ENCODE assay signal across 8 cellular contexts in genomic region chr9:130707225-130707976, GRCh38. TPM values are rescaled to one million over a fixed set of nuclear protein-coding genes. Genes with fewer than 3 reads are reported as not detected.
DNase-seq lines count a peak whose midpoint lies in the region; ATAC-seq and TF ChIP-seq lines count a peak whose summit lies in the region.

No MANE protein-coding gene starts in this region.

- no peaks in the 10 kb centered on the region for H3K36me3 ChIP-seq in ovary
- H3K36me3 ChIP-seq in vagina: peaks cover 0 to 28% of the 10 kb centered on the region in 2 donors

- no peak for TF ChIP-seq EP300 in ovary (IDR thresholded peaks at IDR 0.05)

- H3K27ac ChIP-seq in ovary: no peak overlapping the region
- H3K27ac ChIP-seq in vagina: no peak overlapping the region

- WGBS in ovary, 3 donors: 49 to 55% (median 51%) methylated on average over 9 of the region's 9 CpGs

- intact Hi-C loops in ovary (cut with DNase I): loop anchor here in 3 of 4 donors (5.0 to 10.0 kb wide), 4 partner anchors 155 to 337 kb away; partner anchors contain the start of gene FIBCD1 (in 1 of the 3)
- intact Hi-C loops in vagina (cut with DNase I): loop anchor here (5.0 kb wide), 2 partner anchors 155 to 230 kb away; partner anchors contain the start of gene FIBCD1

- H3K9me3 ChIP-seq in ovary (no peaks in the 10 kb centered on the region), vagina (no peaks in the 10 kb centered on the region)

- H3K27me3 ChIP-seq in ovary: no peaks in the 10 kb centered on the region
- H3K27me3 ChIP-seq in vagina: no peaks in the 10 kb centered on the region

- H3K4me1 ChIP-seq in ovary (ENCODE audit: insufficient read depth) (no peaks in the 10 kb centered on the region), vagina (peaks cover 4% of the 10 kb centered on the region)

- TF ChIP-seq CTCF in HFF-Myc (IDR thresholded peaks at IDR 0.05; ENCODE audit: low read depth, low read length, missing control alignments) (peak; percentile 60), fibroblast of mammary gland (conservative IDR thresholded peaks at IDR 0.05; ENCODE audit: control insufficient read depth, insufficient read depth, low read depth, low read length) (peak; percentile 65), ovary (IDR thresholded peaks at IDR 0.05) (peak; percentile 66 to 80 (median 75)), vagina (IDR thresholded peaks at IDR 0.05) (peak; percentile 48 to 71 (median 54))

- TF ChIP-seq POLR2A in ovary (IDR thresholded peaks at IDR 0.05): no peak
- no peak for TF ChIP-seq POLR2A in vagina (IDR thresholded peaks at IDR 0.05)

- H3K4me3 ChIP-seq in HFF-Myc (replicated peaks; ENCODE audit: low read depth, low read length) (no peak overlapping the region), fibroblast of mammary gland (ENCODE audit: control insufficient read depth, low read depth, low read length) (no peak overlapping the region), ovary (no peak overlapping the region), vagina (no peak overlapping the region)

- ATAC-seq in GM18498 (IDR thresholded peaks at IDR 0.05; ENCODE audit: unreplicated experiment): no peak

- DNase-seq in AML-193 (lab: John Stamatoyannopoulos, UW): peak; percentile 50 to 71
- DNase-seq in HFF-Myc (ENCODE audit: extremely low read depth, low read depth): no peak
- peak; percentile 65 for DNase-seq in OCI-M1 (lab: John Stamatoyannopoulos, UW)
- peak; percentile 68 for DNase-seq in activated T-cell treated with anti-CD3 and anti-CD28 coated beads for 4 hours
- DNase-seq in fibroblast of mammary gland (ENCODE audit: low read depth): peak; percentile 76
- peak; percentile 44 to 80 (median 61) for DNase-seq in ovary
- DNase-seq in vagina (ENCODE audit: extremely low spot score in 2 of 2): no peak

RNA-seq across cellular contexts. Expression of gene EXOSC2, which starts 13.8 kb away (rescaled TPM):
- total RNA-seq in ovary (10 to 100 TPM; 14.7 to 40.1 (median 33.8) TPM), vagina (13.5 TPM)
- 10 to 100 TPM; 21.5 to 32.7 TPM for polyA plus RNA-seq in ovary

RNA-seq across cellular contexts. Expression of gene PRDM12, which starts 43.0 kb away (rescaled TPM):
- total RNA-seq in ovary: not detected
- polyA plus RNA-seq in ovary: not detected
- not detected for total RNA-seq in vagina

Comparison
In these comparisons a context has a peak if more than half of its experiments do, and no peak if none do; other contexts are left out.
1. DNase-seq: peak in AML-193 (2 of 2), OCI-M1 (single experiment), activated T-cell treated with anti-CD3 and anti-CD28 coated beads for 4 hours (single experiment), fibroblast of mammary gland (single experiment) and ovary (5 of 5); none in HFF-Myc (single experiment) and vagina (0 of 2).
2. Peak in every context shown above with its lines, with median percentiles within 50 percentile points of each other: CTCF ChIP-seq.